In genomic region chr7:104848386-104848990, GRCh38 we compare ENCODE assay signal across 8 cellular contexts.
DNase-seq lines count a peak whose midpoint lies in the region; ATAC-seq, FAIRE-seq and TF ChIP-seq lines count a peak whose summit lies in the region.

No MANE protein-coding gene starts in this region.

- DNase-seq in A172 (ENCODE audit: low spot score): peak; percentile 43
- DNase-seq in GM10266 (ENCODE audit: extremely low spot score): peak; percentile 47
- DNase-seq in astrocyte (ENCODE audit: low read depth): peak; percentile 9
- peak; percentile 52 for DNase-seq in iPS DF 6.9 (ENCODE audit: low read depth, low spot score)
- DNase-seq in spleen: no peak
- DNase-seq in NCI-H226: no peak

- H3K9me3 Mint-ChIP-seq in astrocyte (ENCODE audit: unreplicated experiment): peaks cover 4% of the 10 kb centered on the region

- TF ChIP-seq POLR2A in spleen (IDR thresholded peaks at IDR 0.05): no peak

- H3K36me3 Mint-ChIP-seq in astrocyte (ENCODE audit: low read depth, unreplicated experiment): no peaks in the 10 kb centered on the region

- TF ChIP-seq CTCF in GM10266 (IDR thresholded peaks at IDR 0.05; ENCODE audit: control insufficient read depth, insufficient read depth, low read depth, missing control alignments) (peak; percentile 90), KMS-11 (conservative IDR thresholded peaks at IDR 0.05; ENCODE audit: low read depth, low read length) (peak; percentile 99), astrocyte (IDR thresholded peaks at IDR 0.05; ENCODE audit: insufficient read depth, low read depth, low read length) (peak; percentile 81), spleen (IDR thresholded peaks at IDR 0.05 in 8 of 11, conservative IDR thresholded peaks at IDR 0.05 in 3 of 11) (peak in 10 of 11 experiments; percentile 47 to 89 (median 80))

- H3K36me3 ChIP-seq in KMS-11 (ENCODE audit: insufficient read depth) (no peaks in the 10 kb centered on the region), astrocyte (ENCODE audit: insufficient read depth, low read length) (no peaks in the 10 kb centered on the region), iPS DF 6.9 (ENCODE audit: control insufficient read depth, insufficient read depth, low read length) (no peaks in the 10 kb centered on the region), spleen (no peaks in the 10 kb centered on the region)

- ATAC-seq in SK-N-SH treated with all-trans-retinoic acid at 6 μM for 48 hours: peak; percentile 87

- H3K27ac ChIP-seq in KMS-11 (no peak overlapping the region), astrocyte (ENCODE audit: low read depth, low read length) (no peak overlapping the region), iPS DF 6.9 (ENCODE audit: low read length) (no peak overlapping the region), spleen (no peak overlapping the region)

- no peak overlapping the region for H3K27ac Mint-ChIP-seq in astrocyte (ENCODE audit: unreplicated experiment)

- FAIRE-seq in astrocyte (lab: Jason Lieb, UNC): no peak

- H4K20me1 ChIP-seq in KMS-11 (ENCODE audit: insufficient read depth): no peaks in the 10 kb centered on the region
- H4K20me1 ChIP-seq in astrocyte (ENCODE audit: insufficient read depth, low read length): no peaks in the 10 kb centered on the region

- H3K9me3 ChIP-seq in astrocyte (ENCODE audit: insufficient read depth, low read depth, low read length) (no peaks in the 10 kb centered on the region), iPS DF 6.9 (ENCODE audit: control insufficient read depth, insufficient read depth, low read length) (no peaks in the 10 kb centered on the region), spleen (no peaks in the 10 kb centered on the region)

- no peak overlapping the region for H3K4me3 Mint-ChIP-seq in astrocyte (ENCODE audit: unreplicated experiment)

- intact Hi-C loops in spleen (cut with DNase I; ENCODE audit: low total_unique reads): loop anchor here (5.0 kb wide), 3 partner anchors 206 to 1271 kb away; no protein-coding TSS in a partner anchor

- no peaks in the 10 kb centered on the region for H3K27me3 ChIP-seq in KMS-11 (ENCODE audit: insufficient read depth, low read depth)
- H3K27me3 ChIP-seq in astrocyte (ENCODE audit: insufficient read depth, low read length): peaks cover 7% of the 10 kb centered on the region
- H3K27me3 ChIP-seq in iPS DF 6.9 (ENCODE audit: control insufficient read depth, insufficient read depth, low read length): no peaks in the 10 kb centered on the region
- H3K27me3 ChIP-seq in spleen (replicated peaks in 1 of 7): peaks cover 0 to 29% (median 0%) of the 10 kb centered on the region in 7 donors

- H3K9ac ChIP-seq in KMS-11 (no peak overlapping the region), astrocyte (ENCODE audit: low read length) (no peak overlapping the region)

- H3K27me3 Mint-ChIP-seq in astrocyte (ENCODE audit: low read depth, unreplicated experiment): peaks cover 8% of the 10 kb centered on the region

- H3K79me2 ChIP-seq in KMS-11 (ENCODE audit: insufficient read depth, low read depth) (no peaks in the 10 kb centered on the region), astrocyte (ENCODE audit: insufficient read depth, low read length) (no peaks in the 10 kb centered on the region)

- no CpG with 5 or more reads among the region's 5 CpGs for WGBS in iPS DF 6.9 (ENCODE audit: insufficient coverage, insufficient read length)
- WGBS in spleen, 5 donors: 53 to 59% (median 56%) methylated on average over 5 of the region's 5 CpGs

- H3K4me3 ChIP-seq in KMS-11 (IDR thresholded peaks at IDR 0.05; ENCODE audit: insufficient read depth, low read depth, low read length) (no peak overlapping the region), astrocyte (ENCODE audit: insufficient read depth, low read depth, low read length) (no peak overlapping the region), iPS DF 6.9 (ENCODE audit: low read length) (no peak overlapping the region), spleen (no peak overlapping the region)

- H3K4me1 ChIP-seq in KMS-11 (ENCODE audit: low read depth, poor library complexity, severe bottlenecking) (peaks cover 6% of the 10 kb centered on the region), astrocyte (ENCODE audit: insufficient read depth, low read length) (no peaks in the 10 kb centered on the region), iPS DF 6.9 (ENCODE audit: control insufficient read depth, insufficient read depth, low read length) (no peaks in the 10 kb centered on the region; the same call in 1 of the 2 replicates), spleen (no peaks in the 10 kb centered on the region)

- H2AFZ ChIP-seq in KMS-11 (ENCODE audit: low read depth) (peak overlapping the region; percentile 19; the same call in 1 of the 2 replicates), astrocyte (ENCODE audit: low read depth, low read length) (no peak overlapping the region)

- no peak overlapping the region for H3K4me2 ChIP-seq in KMS-11
- H3K4me2 ChIP-seq in astrocyte (ENCODE audit: low read length): no peak overlapping the region

- peaks cover 7% of the 10 kb centered on the region for H3K4me1 Mint-ChIP-seq in astrocyte (ENCODE audit: low read depth, unreplicated experiment)

TF ChIP-seq in SK-N-SH treated with all-trans-retinoic acid at 6 μM for 48 hours, 23 proteins besides CTCF, POLR2A, EP300 and RAD21:
- TF ChIP-seq, protein P1, sequence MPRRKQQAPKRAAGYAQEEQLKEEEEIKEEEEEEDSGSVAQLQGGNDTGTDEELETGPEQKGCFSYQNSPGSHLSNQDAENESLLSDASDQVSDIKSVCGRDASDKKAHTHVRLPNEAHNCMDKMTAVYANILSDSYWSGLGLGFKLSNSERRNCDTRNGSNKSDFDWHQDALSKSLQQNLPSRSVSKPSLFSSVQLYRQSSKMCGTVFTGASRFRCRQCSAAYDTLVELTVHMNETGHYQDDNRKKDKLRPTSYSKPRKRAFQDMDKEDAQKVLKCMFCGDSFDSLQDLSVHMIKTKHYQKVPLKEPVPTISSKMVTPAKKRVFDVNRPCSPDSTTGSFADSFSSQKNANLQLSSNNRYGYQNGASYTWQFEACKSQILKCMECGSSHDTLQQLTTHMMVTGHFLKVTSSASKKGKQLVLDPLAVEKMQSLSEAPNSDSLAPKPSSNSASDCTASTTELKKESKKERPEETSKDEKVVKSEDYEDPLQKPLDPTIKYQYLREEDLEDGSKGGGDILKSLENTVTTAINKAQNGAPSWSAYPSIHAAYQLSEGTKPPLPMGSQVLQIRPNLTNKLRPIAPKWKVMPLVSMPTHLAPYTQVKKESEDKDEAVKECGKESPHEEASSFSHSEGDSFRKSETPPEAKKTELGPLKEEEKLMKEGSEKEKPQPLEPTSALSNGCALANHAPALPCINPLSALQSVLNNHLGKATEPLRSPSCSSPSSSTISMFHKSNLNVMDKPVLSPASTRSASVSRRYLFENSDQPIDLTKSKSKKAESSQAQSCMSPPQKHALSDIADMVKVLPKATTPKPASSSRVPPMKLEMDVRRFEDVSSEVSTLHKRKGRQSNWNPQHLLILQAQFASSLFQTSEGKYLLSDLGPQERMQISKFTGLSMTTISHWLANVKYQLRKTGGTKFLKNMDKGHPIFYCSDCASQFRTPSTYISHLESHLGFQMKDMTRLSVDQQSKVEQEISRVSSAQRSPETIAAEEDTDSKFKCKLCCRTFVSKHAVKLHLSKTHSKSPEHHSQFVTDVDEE (CRISPR knock-in tag; IDR thresholded peaks at IDR 0.05): no peak
- no peak for TF ChIP-seq ZC3H10 (CRISPR knock-in tag; IDR thresholded peaks at IDR 0.05)

Comparison
In these comparisons a context has a peak if more than half of its experiments do, and no peak if none do; other contexts are left out.
1. DNase-seq: peak in A172 (single experiment), GM10266 (single experiment), astrocyte (single experiment) and iPS DF 6.9 (single experiment); none in spleen (single experiment) and NCI-H226 (single experiment).
2. Peak in every context shown above with its lines, with median percentiles within 50 percentile points of each other: CTCF ChIP-seq.